In genomic region chr17:46191332-46192210, GRCh38 we compare ENCODE assay signal across 1 cellular context.
TF ChIP-seq lines count a peak whose summit lies in the region.

No MANE protein-coding gene starts in this region.

TF ChIP-seq in GM12878, 131 proteins besides CTCF, POLR2A, EP300 and RAD21 (continued from another document):
- TF ChIP-seq REST (IDR thresholded peaks at IDR 0.05; ENCODE audit: low read depth, low read length) = no peak
- TF ChIP-seq FOXM1 (IDR thresholded peaks at IDR 0.05; ENCODE audit: low read depth, low read length) = no peak
- TF ChIP-seq SRF (IDR thresholded peaks at IDR 0.05; ENCODE audit: low read depth in 2 of 2, low read length in 2 of 2) = no peak
- TF ChIP-seq, protein P1, sequence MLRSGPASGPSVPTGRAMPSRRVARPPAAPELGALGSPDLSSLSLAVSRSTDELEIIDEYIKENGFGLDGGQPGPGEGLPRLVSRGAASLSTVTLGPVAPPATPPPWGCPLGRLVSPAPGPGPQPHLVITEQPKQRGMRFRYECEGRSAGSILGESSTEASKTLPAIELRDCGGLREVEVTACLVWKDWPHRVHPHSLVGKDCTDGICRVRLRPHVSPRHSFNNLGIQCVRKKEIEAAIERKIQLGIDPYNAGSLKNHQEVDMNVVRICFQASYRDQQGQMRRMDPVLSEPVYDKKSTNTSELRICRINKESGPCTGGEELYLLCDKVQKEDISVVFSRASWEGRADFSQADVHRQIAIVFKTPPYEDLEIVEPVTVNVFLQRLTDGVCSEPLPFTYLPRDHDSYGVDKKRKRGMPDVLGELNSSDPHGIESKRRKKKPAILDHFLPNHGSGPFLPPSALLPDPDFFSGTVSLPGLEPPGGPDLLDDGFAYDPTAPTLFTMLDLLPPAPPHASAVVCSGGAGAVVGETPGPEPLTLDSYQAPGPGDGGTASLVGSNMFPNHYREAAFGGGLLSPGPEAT (IDR thresholded peaks at IDR 0.05; ENCODE audit: low read depth) = peak; percentile 9; the same call in 1 of the 2 replicates
- peak; percentile 46 for TF ChIP-seq RELA (IDR thresholded peaks at IDR 0.05; ENCODE audit: borderline replicate concordance, partially characterized antibody)
- peak; percentile 54; the same call in 1 of the 2 replicates for TF ChIP-seq POLR2AphosphoS5 (IDR thresholded peaks at IDR 0.05; ENCODE audit: low read length)
- no peak; the same call in 1 of the 2 replicates for TF ChIP-seq SMC3 (IDR thresholded peaks at IDR 0.05; ENCODE audit: borderline replicate concordance, low read length)
- TF ChIP-seq ZZZ3 (IDR thresholded peaks at IDR 0.05; ENCODE audit: control insufficient read depth, insufficient read length, low read depth) = no peak
- TF ChIP-seq MEF2B (IDR thresholded peaks at IDR 0.05; ENCODE audit: partially characterized antibody, poor library complexity, severe bottlenecking) = no peak
- TF ChIP-seq MYC (IDR thresholded peaks at IDR 0.05; ENCODE audit: insufficient read depth, insufficient read length, insufficient replicate concordance, low read length, severe bottlenecking) = no peak
- TF ChIP-seq STAT1 (conservative IDR thresholded peaks at IDR 0.05) = no peak
- no peak for TF ChIP-seq YBX1 (IDR thresholded peaks at IDR 0.05)
- no peak for TF ChIP-seq BRCA1 (IDR thresholded peaks at IDR 0.05; ENCODE audit: low read depth, low read length)
